8 cellular contexts compared by ENCODE assay signal in the genomic region with DNA sequence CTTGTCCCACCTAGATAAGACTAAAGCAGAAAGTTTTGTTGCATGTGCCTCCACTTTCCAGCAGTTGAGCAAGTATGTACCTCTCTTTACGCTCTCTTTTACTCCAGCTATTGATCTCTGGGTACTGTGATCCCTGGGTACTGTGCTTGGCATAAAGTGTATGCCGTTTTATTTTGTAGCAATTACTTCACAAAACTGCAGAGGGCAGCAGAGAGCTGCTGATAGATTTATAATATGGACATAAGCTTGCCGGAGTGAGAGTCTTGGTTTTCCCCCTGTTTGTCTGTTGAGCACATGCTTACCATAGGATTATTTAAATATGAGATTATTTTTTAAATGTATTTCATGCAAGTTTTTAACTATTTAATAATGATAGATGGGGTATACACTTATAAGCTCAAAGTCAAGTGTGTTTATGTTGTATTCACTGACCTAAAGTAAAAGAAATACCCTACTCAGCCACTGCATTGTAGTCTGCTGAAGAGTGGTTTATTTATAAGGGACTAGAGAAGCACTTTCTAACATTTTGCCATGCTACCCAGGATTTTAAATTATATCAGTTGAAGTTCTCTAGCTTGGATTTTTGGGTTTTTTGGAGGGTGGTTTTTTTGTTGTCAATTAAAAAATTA. TPM values are rescaled to one million over a fixed set of nuclear protein-coding genes. Genes with fewer than 3 reads are reported as not detected.
DNase-seq lines count a peak whose midpoint lies in the region; FAIRE-seq and TF ChIP-seq lines count a peak whose summit lies in the region.

No MANE protein-coding gene starts in this region.

- no peak overlapping the region for H3K4me3 Mint-ChIP-seq in H9
- H3K4me3 Mint-ChIP-seq in activated naive CD4-positive, alpha-beta T cell treated with anti-CD3 and anti-CD28 coated beads, Interleukin-2, amount 10 ng/mL, durations not matched to agents 7 days and 5 days: no peak overlapping the region
- no peak overlapping the region for H3K4me3 Mint-ChIP-seq in progenitor cell of endocrine pancreas (ENCODE audit: low read depth)

- no peaks in the 10 kb centered on the region for H4K20me1 ChIP-seq in H9 (ENCODE audit: control insufficient read depth, insufficient read depth, insufficient read length)

- peak; percentile 44 for DNase-seq in H9
- DNase-seq in LNCaP clone FGC (ENCODE audit: low read depth): no peak
- DNase-seq in RCC 7860 (ENCODE audit: low spot score): peak; percentile 40
- peak; percentile 64 for DNase-seq in activated naive CD4-positive, alpha-beta T cell treated with anti-CD3 and anti-CD28 coated beads, Interleukin-2, amount 10 ng/mL, durations not matched to agents 7 days and 5 days
- peak; percentile 73 for DNase-seq in globus pallidus (ENCODE audit: low spot score)
- DNase-seq in progenitor cell of endocrine pancreas (ENCODE audit: low spot score, unreplicated experiment): peak; percentile 51
- DNase-seq in NK-92 (lab: John Stamatoyannopoulos, UW; ENCODE audit: unreplicated experiment): no peak

- no CpG with 5 or more reads among the region's 3 CpGs for WGBS in H9 (ENCODE audit: extremely low coverage, insufficient read length, low lambda C conversion rate)

- no peak overlapping the region for H2BK5ac ChIP-seq in H9 (ENCODE audit: insufficient read length, low read length)

- H3K79me1 ChIP-seq in H9 (ENCODE audit: insufficient read depth, low read depth, low read length, poor library complexity, severe bottlenecking): peaks cover 4% of the 10 kb centered on the region

- no peak overlapping the region for H3K9ac ChIP-seq in H9 (ENCODE audit: extremely low read depth, insufficient read length, low read length)

- FAIRE-seq in RCC 7860 (lab: Jason Lieb, UNC): peak; percentile 72

- no peak overlapping the region for H2BK20ac ChIP-seq in H9 (ENCODE audit: low read depth, low read length, poor library complexity, severe bottlenecking)

- H3K23ac ChIP-seq in H9 (ENCODE audit: insufficient read length, low read depth, low read length): no peak overlapping the region

- TF ChIP-seq CTCF in GM12801 (IDR thresholded peaks at IDR 0.05; ENCODE audit: extremely low read depth, insufficient read length) (peak; percentile 16), H9 (conservative IDR thresholded peaks at IDR 0.05) (peak; percentile 86), LNCaP clone FGC (IDR thresholded peaks at IDR 0.05; ENCODE audit: control insufficient read depth, extremely low read depth, insufficient read depth) (peak; percentile 79), progenitor cell of endocrine pancreas (IDR thresholded peaks at IDR 0.05; ENCODE audit: unreplicated experiment) (peak; percentile 88)

- no peaks in the 10 kb centered on the region for H3K4me1 ChIP-seq in H9 (ENCODE audit: insufficient read depth, low read length)

- H4K8ac ChIP-seq in H9 (replicated peaks; ENCODE audit: insufficient read length, low read depth, low read length): no peak overlapping the region

- H3K9me3 Mint-ChIP-seq in H9 (no peaks in the 10 kb centered on the region), progenitor cell of endocrine pancreas (ENCODE audit: low read depth) (no peaks in the 10 kb centered on the region)
- H3K9me3 Mint-ChIP-seq in activated naive CD4-positive, alpha-beta T cell treated with anti-CD3 and anti-CD28 coated beads, Interleukin-2, amount 10 ng/mL, durations not matched to agents 7 days and 5 days: no peaks in the 10 kb centered on the region

- H3K36me3 Mint-ChIP-seq in H9 (ENCODE audit: insufficient read depth in 1 of 3, low read depth in 3 of 3) (peaks cover 2 to 37% (median 33%) of the 10 kb centered on the region in 3 experiments; a peak in 6 of 7 replicates), progenitor cell of endocrine pancreas (ENCODE audit: insufficient read depth) (peaks cover 6% of the 10 kb centered on the region)
- H3K36me3 Mint-ChIP-seq in activated naive CD4-positive, alpha-beta T cell treated with anti-CD3 and anti-CD28 coated beads, Interleukin-2, amount 10 ng/mL, durations not matched to agents 7 days and 5 days: peaks cover 18% of the 10 kb centered on the region

- H3K14ac ChIP-seq in H9 (ENCODE audit: insufficient read depth, low read length): no peak overlapping the region

- no peak overlapping the region for H3K4me2 ChIP-seq in H9 (ENCODE audit: insufficient read depth, insufficient read length, low read length)

- H3T11ph ChIP-seq in H9 (ENCODE audit: low read length): no peak overlapping the region

- no peak overlapping the region for H2BK12ac ChIP-seq in H9 (ENCODE audit: insufficient read length, low read depth, low read length)

- peaks cover 2% of the 10 kb centered on the region; the same call in 1 of the 2 replicates for H3K79me2 ChIP-seq in H9 (ENCODE audit: insufficient read depth, low read length)

- no peak overlapping the region for H4K91ac ChIP-seq in H9 (ENCODE audit: insufficient read length, low read depth, low read length)

- CTCF ChIA-PET in activated naive CD4-positive, alpha-beta T cell treated with anti-CD3 and anti-CD28 coated beads, Interleukin-2, amount 10 ng/mL, durations not matched to agents 7 days and 5 days (lab: Charles Lee): interaction anchor here (0.7 to 5.3 kb wide), 27 partner anchors 9 to 735 kb away, joined by 3 to 77 read pairs (median 4); a partner anchor contains a TSS

- H3K4ac ChIP-seq in H9 (ENCODE audit: low read depth, low read length): no peak overlapping the region

- no peaks in the 10 kb centered on the region for H3K23me2 ChIP-seq in H9 (ENCODE audit: insufficient read length, low read depth, low read length, poor library complexity, severe bottlenecking)

- H2BK120ac ChIP-seq in H9 (ENCODE audit: low read depth, low read length, poor library complexity, severe bottlenecking): no peak overlapping the region

- no peak overlapping the region for H3K18ac ChIP-seq in H9 (ENCODE audit: insufficient read length, low read depth, low read length)

- H3K27me3 Mint-ChIP-seq in H9 (ENCODE audit: low read depth): no peaks in the 10 kb centered on the region
- H3K27me3 Mint-ChIP-seq in activated naive CD4-positive, alpha-beta T cell treated with anti-CD3 and anti-CD28 coated beads, Interleukin-2, amount 10 ng/mL, durations not matched to agents 7 days and 5 days: no peaks in the 10 kb centered on the region
- H3K27me3 Mint-ChIP-seq in progenitor cell of endocrine pancreas: no peaks in the 10 kb centered on the region

- H3K4me3 ChIP-seq in LNCaP clone FGC (ENCODE audit: low read depth, low read length): no peak overlapping the region

- H3K27ac Mint-ChIP-seq in H9 (no peak overlapping the region), progenitor cell of endocrine pancreas (no peak overlapping the region)
- H3K27ac Mint-ChIP-seq in activated naive CD4-positive, alpha-beta T cell treated with anti-CD3 and anti-CD28 coated beads, Interleukin-2, amount 10 ng/mL, durations not matched to agents 7 days and 5 days: no peak overlapping the region

- H2BK15ac ChIP-seq in H9 (ENCODE audit: low read depth, low read length): no peak overlapping the region

- H3K27ac ChIP-seq in H9 (ENCODE audit: insufficient read length, low read depth, low read length): no peak overlapping the region

- H2AK5ac ChIP-seq in H9 (ENCODE audit: insufficient read length, low read length): no peak overlapping the region

- H3K4me1 Mint-ChIP-seq in H9: peaks cover 2 to 6% of the 10 kb centered on the region in 2 experiments; a peak in 3 of 4 replicates
- H3K4me1 Mint-ChIP-seq in activated naive CD4-positive, alpha-beta T cell treated with anti-CD3 and anti-CD28 coated beads, Interleukin-2, amount 10 ng/mL, durations not matched to agents 7 days and 5 days: peaks cover 17% of the 10 kb centered on the region
- H3K4me1 Mint-ChIP-seq in progenitor cell of endocrine pancreas (ENCODE audit: low read depth): peaks cover 8% of the 10 kb centered on the region

- H3K9me3 ChIP-seq in H9 (ENCODE audit: control insufficient read depth, low read depth, low read length): no peaks in the 10 kb centered on the region

- no peak overlapping the region for H2AFZ ChIP-seq in H9 (ENCODE audit: low read length)

- no peak overlapping the region for H3K56ac ChIP-seq in H9 (ENCODE audit: insufficient read length, low read depth, low read length)

- H3K27me3 ChIP-seq in H9 (ENCODE audit: insufficient read depth, low read length): no peaks in the 10 kb centered on the region

- H4K5ac ChIP-seq in H9 (ENCODE audit: insufficient read length, low read depth, low read length): no peak overlapping the region

RNA-seq across cellular contexts. Expression of a gene that starts 13.0 kb away (rescaled TPM):
- 62.6 and 63.3 TPM in 2 replicates for total RNA-seq in H9 (2021)
- 43.4 and 46.3 TPM in 2 replicates for total RNA-seq in progenitor cell of endocrine pancreas

Comparison
In these comparisons a context has a peak if more than half of its experiments do, and no peak if none do; other contexts are left out.
1. CTCF ChIP-seq: peak in every context shown above with its lines; median percentile 88 in progenitor cell of endocrine pancreas; 86 in H9; 79 in LNCaP clone FGC; 16 in GM12801.
2. DNase-seq: peak in H9 (single experiment), RCC 7860 (single experiment), activated naive CD4-positive, alpha-beta T cell treated with anti-CD3 and anti-CD28 coated beads, Interleukin-2, amount 10 ng/mL, durations not matched to agents 7 days and 5 days (single experiment), globus pallidus (single experiment) and progenitor cell of endocrine pancreas (single experiment); none in LNCaP clone FGC (single experiment) and NK-92 (single experiment).